Comparison of ENCODE assay signal across 1 cellular context in the genomic region with DNA sequence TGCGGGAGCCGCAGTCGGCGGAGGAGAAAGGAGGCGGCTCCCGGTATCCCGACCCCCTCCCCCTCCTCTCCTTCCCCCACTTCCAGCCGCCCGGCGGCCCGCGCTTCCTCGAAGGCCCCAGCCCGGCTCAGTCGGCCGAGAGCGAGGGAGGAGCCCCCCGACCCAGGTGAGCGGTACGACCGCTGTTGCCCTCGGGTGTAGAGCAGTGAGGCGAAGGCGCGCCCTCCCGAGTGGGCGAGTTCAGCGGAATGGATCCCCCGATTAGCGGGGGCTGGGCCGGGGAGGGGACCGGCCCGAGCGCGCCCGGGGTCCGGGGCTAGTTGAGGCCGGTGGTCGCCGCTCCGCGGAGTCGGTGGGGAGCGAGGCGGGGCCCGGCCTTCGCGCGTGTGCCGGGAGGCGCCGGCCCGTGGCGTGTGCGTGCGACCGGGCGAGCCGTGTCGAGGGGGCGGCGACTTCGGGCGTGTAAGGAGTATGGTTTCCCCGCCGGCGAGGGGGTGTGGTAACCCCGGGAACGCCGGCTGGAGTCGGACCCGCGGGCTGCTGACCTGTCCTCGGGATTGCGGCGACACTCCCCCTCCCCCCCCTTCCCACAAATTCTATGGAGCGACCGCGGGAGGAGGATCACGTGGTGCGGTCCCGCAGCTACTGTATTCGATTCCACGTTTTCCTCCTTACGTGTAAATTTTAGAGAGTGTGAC.
TF ChIP-seq lines count a peak whose summit lies in the region.

No MANE protein-coding gene starts in this region.

TF ChIP-seq in HEK293, 187 proteins besides CTCF, POLR2A, EP300 and RAD21 (continued from another document):
- TF ChIP-seq, protein P1, sequence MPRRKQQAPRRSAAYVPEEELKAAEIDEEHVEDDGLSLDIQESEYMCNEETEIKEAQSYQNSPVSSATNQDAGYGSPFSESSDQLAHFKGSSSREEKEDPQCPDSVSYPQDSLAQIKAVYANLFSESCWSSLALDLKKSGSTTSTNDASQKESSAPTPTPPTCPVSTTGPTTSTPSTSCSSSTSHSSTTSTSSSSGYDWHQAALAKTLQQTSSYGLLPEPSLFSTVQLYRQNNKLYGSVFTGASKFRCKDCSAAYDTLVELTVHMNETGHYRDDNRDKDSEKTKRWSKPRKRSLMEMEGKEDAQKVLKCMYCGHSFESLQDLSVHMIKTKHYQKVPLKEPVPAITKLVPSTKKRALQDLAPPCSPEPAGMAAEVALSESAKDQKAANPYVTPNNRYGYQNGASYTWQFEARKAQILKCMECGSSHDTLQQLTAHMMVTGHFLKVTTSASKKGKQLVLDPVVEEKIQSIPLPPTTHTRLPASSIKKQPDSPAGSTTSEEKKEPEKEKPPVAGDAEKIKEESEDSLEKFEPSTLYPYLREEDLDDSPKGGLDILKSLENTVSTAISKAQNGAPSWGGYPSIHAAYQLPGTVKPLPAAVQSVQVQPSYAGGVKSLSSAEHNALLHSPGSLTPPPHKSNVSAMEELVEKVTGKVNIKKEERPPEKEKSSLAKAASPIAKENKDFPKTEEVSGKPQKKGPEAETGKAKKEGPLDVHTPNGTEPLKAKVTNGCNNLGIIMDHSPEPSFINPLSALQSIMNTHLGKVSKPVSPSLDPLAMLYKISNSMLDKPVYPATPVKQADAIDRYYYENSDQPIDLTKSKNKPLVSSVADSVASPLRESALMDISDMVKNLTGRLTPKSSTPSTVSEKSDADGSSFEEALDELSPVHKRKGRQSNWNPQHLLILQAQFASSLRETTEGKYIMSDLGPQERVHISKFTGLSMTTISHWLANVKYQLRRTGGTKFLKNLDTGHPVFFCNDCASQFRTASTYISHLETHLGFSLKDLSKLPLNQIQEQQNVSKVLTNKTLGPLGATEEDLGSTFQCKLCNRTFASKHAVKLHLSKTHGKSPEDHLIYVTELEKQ (tag by site-specific recombination; IDR thresholded peaks at IDR 0.05; ENCODE audit: borderline replicate concordance), result peak; percentile 9; the same call in 1 of the 2 replicates
- TF ChIP-seq ZBTB8A (tag by site-specific recombination; IDR thresholded peaks at IDR 0.05), result peak; percentile 80
- TF ChIP-seq ZNF544 (tag by site-specific recombination; IDR thresholded peaks at IDR 0.05), result no peak
- no peak for TF ChIP-seq ZNF488 (tag by site-specific recombination; IDR thresholded peaks at IDR 0.05)
- TF ChIP-seq ZNF324 (tag by site-specific recombination; IDR thresholded peaks at IDR 0.05), result peak; percentile 38; the same call in 1 of the 2 replicates
- TF ChIP-seq ZNF366 (tag by site-specific recombination; conservative IDR thresholded peaks at IDR 0.05), result no peak
- no peak for TF ChIP-seq ZNF768 (tag by site-specific recombination; IDR thresholded peaks at IDR 0.05)
- TF ChIP-seq ZNF596 (tag by site-specific recombination; IDR thresholded peaks at IDR 0.05), result no peak
- no peak for TF ChIP-seq ZNF664 (tag by site-specific recombination; IDR thresholded peaks at IDR 0.05)
- no peak for TF ChIP-seq ZBTB10 (tag by site-specific recombination; IDR thresholded peaks at IDR 0.05)
- peak; percentile 9 for TF ChIP-seq ZNF76 (tag by site-specific recombination; IDR thresholded peaks at IDR 0.05; ENCODE audit: borderline replicate concordance, low read depth)
- TF ChIP-seq ZNF157 (tag by site-specific recombination; IDR thresholded peaks at IDR 0.05), result no peak
- no peak for TF ChIP-seq ZNF707 (tag by site-specific recombination; IDR thresholded peaks at IDR 0.05)
- no peak for TF ChIP-seq ZSCAN4 (tag by site-specific recombination; IDR thresholded peaks at IDR 0.05)
- no peak for TF ChIP-seq ZNF626 (tag by site-specific recombination; IDR thresholded peaks at IDR 0.05)
- no peak; the same call in 1 of the 2 replicates for TF ChIP-seq KLF8 (tag by site-specific recombination; IDR thresholded peaks at IDR 0.05)
- TF ChIP-seq ZNF658 (tag by site-specific recombination; IDR thresholded peaks at IDR 0.05), result no peak
- TF ChIP-seq ZNF248 (tag by site-specific recombination; IDR thresholded peaks at IDR 0.05), result no peak
- TF ChIP-seq ZNF155 (tag by site-specific recombination; IDR thresholded peaks at IDR 0.05), result no peak
TF ChIP-seq in HEK293: peak in this region for 40.
